ENCODE assay signal across 19 cellular contexts in the genomic region with DNA sequence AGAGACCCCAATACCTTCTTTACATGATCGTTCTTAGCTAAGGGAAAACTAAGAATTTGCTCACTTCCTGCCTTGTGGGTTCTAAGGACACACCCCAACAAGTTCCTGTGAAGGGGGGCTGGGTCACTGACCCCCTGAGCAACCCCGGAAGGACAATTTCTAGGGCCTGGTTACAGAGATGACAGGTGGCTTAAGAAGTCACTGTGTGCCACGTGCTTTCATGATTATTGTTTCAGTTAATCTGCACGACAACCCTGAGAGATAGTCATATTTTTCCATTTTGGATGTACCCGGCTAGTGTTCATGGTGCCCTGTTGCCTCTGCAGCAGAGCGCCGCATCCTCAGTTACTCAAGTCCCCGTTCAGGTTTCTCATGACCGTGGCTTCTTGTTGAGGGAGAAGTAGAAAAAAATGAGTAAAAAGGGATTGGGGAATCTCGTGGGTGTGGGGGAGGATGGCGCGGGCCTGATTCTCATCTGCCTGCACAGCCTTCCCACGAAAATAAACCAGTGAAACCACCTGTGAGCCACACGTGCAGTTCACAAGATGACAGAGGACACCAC.
DNase-seq lines count a peak whose midpoint lies in the region; ATAC-seq and TF ChIP-seq lines count a peak whose summit lies in the region.
"Had no signal": no experiment of that assay in that cellular context is flagged by ENCODE, and none has a peak within 500 bp of the region (broad histone marks: within the 10 kb centered on the region; RNA-seq: fewer than 3 reads in every experiment).

No MANE protein-coding gene starts in this region.

- H3K9me3 ChIP-seq in SJCRH30 (replicated peaks) (no peaks in the 10 kb centered on the region), subcutaneous abdominal adipose tissue (ENCODE audit: control insufficient read depth in 5 of 5, low read length in 5 of 5) (no peaks in the 10 kb centered on the region)

- H3K27me3 ChIP-seq in SJCRH30 (no peaks in the 10 kb centered on the region), subcutaneous abdominal adipose tissue (ENCODE audit: control insufficient read depth in 5 of 5, insufficient read depth in 4 of 5, low read length in 5 of 5) (no peaks in the 10 kb centered on the region), GM23338 (ENCODE audit: insufficient read depth) (no peaks in the 10 kb centered on the region)
- H3K27me3 ChIP-seq: hepatocyte had no signal

- no peak overlapping the region for H2AFZ ChIP-seq in GM23338
- H2AFZ ChIP-seq: GM23248, hepatocyte had no signal

- H3K9me2 ChIP-seq in GM23338 (ENCODE audit: insufficient read depth) = 0 out of 2 replicates have a peak, but pooled peaks cover 13% of the 10 kb centered on the region

- H3K79me2 ChIP-seq in GM23338 (replicated peaks; ENCODE audit: insufficient read depth) = no peaks in the 10 kb centered on the region
- H3K79me2 ChIP-seq: hepatocyte had no signal

- H3K36me3 Mint-ChIP-seq in natural killer cell (no peaks in the 10 kb centered on the region), HFFc6 (ENCODE audit: low read depth) (no peaks in the 10 kb centered on the region), GM23338 (ENCODE audit: low read depth) (no peaks in the 10 kb centered on the region; the same call in 2 of the 3 replicates)
- H3K36me3 Mint-ChIP-seq: mesothelial cell of epicardium, type B pancreatic cell had no signal

- H3K4me2 ChIP-seq in GM23338 = no peak overlapping the region
- H3K4me2 ChIP-seq: hepatocyte had no signal

- H3K36me3 ChIP-seq in SJCRH30 = no peaks in the 10 kb centered on the region
- no peaks in the 10 kb centered on the region for H3K36me3 ChIP-seq in subcutaneous abdominal adipose tissue (ENCODE audit: control insufficient read depth in 5 of 5, insufficient read depth in 5 of 5, low read length in 5 of 5)
- no peaks in the 10 kb centered on the region for H3K36me3 ChIP-seq in GM23338 (ENCODE audit: insufficient read depth)

- peak overlapping the region in 3 of 5 donors; percentile 69 to 79 (median 70) for H3K9ac ChIP-seq in subcutaneous abdominal adipose tissue (ENCODE audit: low read length in 5 of 5)
- H3K9ac ChIP-seq: GM23248 had no signal

- H3K9me3 Mint-ChIP-seq in natural killer cell = no peaks in the 10 kb centered on the region
- peaks cover 45% of the 10 kb centered on the region for H3K9me3 Mint-ChIP-seq in HFFc6
- H3K9me3 Mint-ChIP-seq in GM23338 = peaks cover 14% of the 10 kb centered on the region; the same call in 2 of the 3 replicates
- H3K9me3 Mint-ChIP-seq: mesothelial cell of epicardium had no signal

- peak overlapping the region; percentile 91 for H3K27ac ChIP-seq in SJCRH30
- peak overlapping the region; percentile 83 to 89 for H3K27ac ChIP-seq in coronary artery
- H3K27ac ChIP-seq in subcutaneous abdominal adipose tissue (ENCODE audit: low read depth, low read length) = peak overlapping the region; percentile 97
- H3K27ac ChIP-seq in GM23338 (ENCODE audit: low read depth) = no peak overlapping the region
- H3K27ac ChIP-seq: GM23248, hepatocyte had no signal

- H3K4me3 ChIP-seq in SJCRH30 (peak overlapping the region; percentile 54), coronary artery (no peak overlapping the region), subcutaneous abdominal adipose tissue (ENCODE audit: low read depth in 1 of 5, low read length in 5 of 5) (peak overlapping the region in 4 of 5 donors; percentile 43 to 51 (median 50)), GM23338 (no peak overlapping the region)
- H3K4me3 ChIP-seq: GM23248, hepatocyte had no signal

- H3K27me3 Mint-ChIP-seq in natural killer cell (ENCODE audit: low read depth in 2 of 2) (peaks cover 2 to 12% of the 10 kb centered on the region in 2 donors), HFFc6 (ENCODE audit: insufficient read depth) (no peaks in the 10 kb centered on the region; the same call in 1 of the 2 replicates), GM23338 (ENCODE audit: insufficient read depth, low read depth, poor library complexity) (peaks cover 7% of the 10 kb centered on the region)
- H3K27me3 Mint-ChIP-seq: type B pancreatic cell had no signal

- peak; percentile 82 to 88 (median 82) for ATAC-seq in natural killer cell
- no peak for ATAC-seq in GM23338

- TF ChIP-seq CTCF in coronary artery (IDR thresholded peaks at IDR 0.05) (no peak), natural killer cell (IDR thresholded peaks at IDR 0.05) (no peak), HFFc6 (IDR thresholded peaks at IDR 0.05) (no peak), GM23338 (conservative IDR thresholded peaks at IDR 0.05; ENCODE audit: low read depth in 2 of 2) (no peak)

- peaks cover 23 to 26% of the 10 kb centered on the region in 2 donors for H3K4me1 Mint-ChIP-seq in natural killer cell
- H3K4me1 Mint-ChIP-seq in HFFc6 (ENCODE audit: low read depth) = no peaks in the 10 kb centered on the region
- peaks cover 8% of the 10 kb centered on the region for H3K4me1 Mint-ChIP-seq in GM23338
- H3K4me1 Mint-ChIP-seq: mesothelial cell of epicardium had no signal

- H3K4me1 ChIP-seq in SJCRH30 (peaks cover 15% of the 10 kb centered on the region), subcutaneous abdominal adipose tissue (ENCODE audit: control insufficient read depth in 5 of 5, insufficient read depth in 5 of 5, low read length in 5 of 5) (peaks cover 2 to 24% (median 20%) of the 10 kb centered on the region in 5 donors), GM23338 (ENCODE audit: insufficient read depth) (no peaks in the 10 kb centered on the region)

- intact Hi-C loops in natural killer cell (cut with micrococcal nuclease) = loop anchor here (1.0 kb wide), 1 partner anchor 22 kb away; no protein-coding TSS in a partner anchor

- peak overlapping the region; percentile 81 for H3K4me3 Mint-ChIP-seq in natural killer cell
- no peak overlapping the region for H3K4me3 Mint-ChIP-seq in HFFc6
- no peak overlapping the region for H3K4me3 Mint-ChIP-seq in GM23338
- H3K4me3 Mint-ChIP-seq: mesothelial cell of epicardium, type B pancreatic cell had no signal

- H4K20me1 ChIP-seq in GM23338 (replicated peaks; ENCODE audit: insufficient read depth) = no peaks in the 10 kb centered on the region

- DNase-seq in SJCRH30 (peak; percentile 59 to 75), coronary artery (ENCODE audit: low spot score) (no peak), natural killer cell (peak; percentile 26), NCI-H2029 treated with DMSO at 0.1 percent for 48 hours (lab: John Stamatoyannopoulos, UW) (no peak), HFFc6 (no peak), AML-193 (lab: John Stamatoyannopoulos, UW) (no peak), GM23338 (ENCODE audit: low spot score) (no peak)
- DNase-seq: activated CD4-positive, alpha-beta T cell treated with anti-CD3 and anti-CD28 coated beads, Interleukin-2, amount 50 U/mL, for 1 hour; DMS153; GM23248; KG1; NCI-H345; NK-92 treated with Interleukin-12 subunit alpha and Interleukin-12 subunit beta, amount 100 ng/mL, for 24 hours; small intestine; SW 1271 had no signal

- H3K27ac Mint-ChIP-seq in natural killer cell (peak overlapping the region; percentile 70 to 87), HFFc6 (no peak overlapping the region), GM23338 (no peak overlapping the region)
- H3K27ac Mint-ChIP-seq: mesothelial cell of epicardium had no signal

- H3F3A ChIP-seq in GM23338 (replicated peaks; ENCODE audit: low read depth) = no peaks in the 10 kb centered on the region

Comparison
In these comparisons a context has a peak if more than half of its experiments do, and no peak if none do; other contexts are left out.
1. DNase-seq: peak in SJCRH30 (2 of 2) and natural killer cell (single experiment); none in coronary artery (single experiment), NCI-H2029 treated with DMSO at 0.1 percent for 48 hours (single experiment), HFFc6 (single experiment), AML-193 (0 of 2) and GM23338 (single experiment).
2. H3K4me3 ChIP-seq: peak in SJCRH30 (single experiment) and subcutaneous abdominal adipose tissue (4 of 5); none in coronary artery (single experiment) and GM23338 (single experiment).
3. H3K27ac Mint-ChIP-seq: peak in natural killer cell (2 of 2); none in HFFc6 (single experiment) and GM23338 (single experiment).